Comparison of ENCODE assay signal across 9 cellular contexts in the genomic region with DNA sequence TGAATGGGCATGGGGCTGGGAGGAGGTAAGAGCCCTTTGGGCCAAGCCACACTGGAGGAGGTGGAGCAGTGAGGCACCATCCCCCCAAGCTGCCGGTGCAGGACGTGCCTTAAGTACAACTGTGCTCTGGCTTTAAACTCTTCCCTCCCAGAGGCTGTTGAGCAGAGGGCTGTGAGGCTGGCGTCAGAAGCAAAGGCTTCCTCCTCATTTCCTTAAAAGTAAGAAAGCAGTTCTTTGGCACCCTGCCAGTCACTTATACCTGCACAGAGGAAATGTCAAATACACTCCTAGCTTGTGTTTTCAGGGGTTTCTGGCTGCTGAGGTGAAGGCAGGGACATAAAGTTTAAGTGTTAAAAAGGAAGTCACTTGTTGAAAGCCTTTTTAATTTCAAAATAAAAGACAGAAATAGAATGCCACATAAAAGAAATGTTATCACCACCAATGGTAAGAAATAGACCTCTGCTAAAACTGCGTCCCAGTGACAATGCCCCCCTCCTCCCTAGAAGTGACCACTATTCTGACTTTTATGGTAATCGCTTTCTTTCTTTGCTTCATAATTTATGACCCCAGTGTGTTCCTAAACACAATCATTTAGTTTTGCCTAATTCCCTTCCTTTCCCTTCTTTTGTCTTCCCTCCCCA. TPM values are rescaled to one million over a fixed set of nuclear protein-coding genes. Genes with fewer than 3 reads are reported as not detected.
A peak's percentile ranks its signal among the peaks of the same experiment; 100 is the strongest.
DNase-seq lines count a peak whose midpoint lies in the region; ATAC-seq and TF ChIP-seq lines count a peak whose summit lies in the region.
"Had no signal": no experiment of that assay in that cellular context is flagged by ENCODE, and none has a peak within 500 bp of the region (broad histone marks: within the 10 kb centered on the region; RNA-seq: fewer than 3 reads in every experiment).

No MANE protein-coding gene starts in this region.

- no peak overlapping the region for H3K4ac ChIP-seq in neuronal stem cell (ENCODE audit: low read length)

- H2AK5ac ChIP-seq in neuronal stem cell (ENCODE audit: low read depth, low read length), result no peak overlapping the region

- H3K27ac ChIP-seq in breast epithelium (peak overlapping the region; percentile 50 to 83), neuronal stem cell (replicated peaks; ENCODE audit: low read length) (no peak overlapping the region)

- H3K4me1 ChIP-seq in breast epithelium, result peaks cover 0 to 6% of the 10 kb centered on the region in 2 donors
- H3K4me1 ChIP-seq in neuronal stem cell (ENCODE audit: control insufficient read depth in 2 of 2, insufficient read depth in 1 of 2, low read depth in 1 of 2, low read length in 2 of 2), result peaks cover 10 to 11% of the 10 kb centered on the region in 2 donors

- no peak overlapping the region for H3K4me3 ChIP-seq in GM06990 (replicated peaks; ENCODE audit: low read depth, low read length)
- H3K4me3 ChIP-seq in breast epithelium, result no peak overlapping the region
- no peak overlapping the region for H3K4me3 ChIP-seq in neuronal stem cell (ENCODE audit: low read length in 2 of 2)

- peak overlapping the region; percentile 40 for H3K9ac ChIP-seq in neuronal stem cell (ENCODE audit: low read depth, low read length, poor library complexity)

- TF ChIP-seq POLR2A in breast epithelium (IDR thresholded peaks at IDR 0.05), result no peak

- no peak overlapping the region for H3K23ac ChIP-seq in neuronal stem cell (ENCODE audit: low read depth, low read length, poor library complexity)

- H3K27me3 ChIP-seq in GM06990 (replicated peaks; ENCODE audit: control insufficient read depth, insufficient read depth, low read length) (no peaks in the 10 kb centered on the region; the same call in none of the 2 replicates), breast epithelium (no peaks in the 10 kb centered on the region), neuronal stem cell (ENCODE audit: control insufficient read depth in 3 of 3, insufficient read depth in 3 of 3, low read depth in 1 of 3, low read length in 3 of 3) (no peaks in the 10 kb centered on the region)

- no peak for ATAC-seq in GM19455 (IDR thresholded peaks at IDR 0.05; ENCODE audit: unreplicated experiment)
- ATAC-seq: HCT116 had no signal

- H3K4me2 ChIP-seq in neuronal stem cell (ENCODE audit: insufficient read depth, low read length, poor library complexity, severe bottlenecking), result no peak overlapping the region

- TF ChIP-seq CTCF in GM06990 (IDR thresholded peaks at IDR 0.05; ENCODE audit: insufficient read depth, low read length, poor library complexity, severe bottlenecking) (no peak), breast epithelium (IDR thresholded peaks at IDR 0.05) (no peak)

- peak overlapping the region; percentile 31 for H3K18ac ChIP-seq in neuronal stem cell (ENCODE audit: low read length)

- H4K91ac ChIP-seq in neuronal stem cell (ENCODE audit: low read depth, low read length, poor library complexity), result no peak overlapping the region

- H4K8ac ChIP-seq in neuronal stem cell (ENCODE audit: low read depth, low read length), result no peak overlapping the region

- no peak overlapping the region for H3K14ac ChIP-seq in neuronal stem cell (ENCODE audit: low read length)

- H3K9me3 ChIP-seq in breast epithelium (no peaks in the 10 kb centered on the region), neuronal stem cell (replicated peaks in 1 of 2; ENCODE audit: control insufficient read depth in 2 of 2, insufficient read depth in 1 of 2, low read depth in 1 of 2, low read length in 2 of 2) (no peaks in the 10 kb centered on the region)

- H2BK5ac ChIP-seq in neuronal stem cell (ENCODE audit: low read length), result no peak overlapping the region

- peak overlapping the region; percentile 74 for H2AFZ ChIP-seq in neuronal stem cell (ENCODE audit: low read length)

- H2BK120ac ChIP-seq in neuronal stem cell (ENCODE audit: low read depth, low read length), result no peak overlapping the region

- no peak overlapping the region for H2BK12ac ChIP-seq in neuronal stem cell (ENCODE audit: low read length)

- H2BK15ac ChIP-seq in neuronal stem cell (ENCODE audit: low read length), result no peak overlapping the region

- no peaks in the 10 kb centered on the region for H3K79me1 ChIP-seq in neuronal stem cell (ENCODE audit: low read depth, low read length)

- intact Hi-C loops in breast epithelium (cut with DNase I; ENCODE audit: low total_unique reads), result no loop called here

- peak; percentile 29 for DNase-seq in GM06990 (ENCODE audit: extremely low read depth, insufficient read length)
- peak; percentile 99 for DNase-seq in NCI-H69 (lab: John Stamatoyannopoulos, UW)
- peak; percentile 56 to 75 for DNase-seq in breast epithelium (ENCODE audit: low spot score in 2 of 2)
- DNase-seq in neuronal stem cell (ENCODE audit: low spot score), result no peak
- no peak for DNase-seq in medulla oblongata (ENCODE audit: extremely low spot score)
- DNase-seq in effector CD4-positive, alpha-beta T cell, result no peak
- no peak for DNase-seq in DMS114 treated with DMSO at 0.1 percent for 48 hours (lab: John Stamatoyannopoulos, UW; ENCODE audit: unreplicated experiment)

- no CpG with 5 or more reads among the region's 5 CpGs for WGBS in neuronal stem cell (ENCODE audit: extremely low coverage in 2 of 2, insufficient read length in 2 of 2, insufficient replicate concordance in 1 of 2), 2 donors

- no peaks in the 10 kb centered on the region for H3K36me3 ChIP-seq in GM06990 (ENCODE audit: control insufficient read depth, insufficient read depth, low read length)
- H3K36me3 ChIP-seq in breast epithelium, result no peaks in the 10 kb centered on the region
- no peaks in the 10 kb centered on the region for H3K36me3 ChIP-seq in neuronal stem cell (replicated peaks in 1 of 2; ENCODE audit: control insufficient read depth in 2 of 2, insufficient read depth in 2 of 2, low read length in 2 of 2)

RNA-seq across cellular contexts. Expression of a gene that starts 33.0 kb away (rescaled TPM):
- 10 to 100 TPM in 2 of 3 donors, 1 to 10 TPM in 1; 3.0 to 20.3 (median 16.4) TPM for total RNA-seq in breast epithelium
- polyA plus RNA-seq in neuronal stem cell (2013, experiment 1 of 2), result 0.20 TPM
- polyA plus RNA-seq in neuronal stem cell (2013, experiment 2 of 2), result 0.25 TPM

Comparison
In these comparisons a context has a peak if more than half of its experiments do, and no peak if none do; other contexts are left out.
1. DNase-seq: peak in GM06990 (single experiment), NCI-H69 (single experiment) and breast epithelium (2 of 2); none in neuronal stem cell (single experiment), medulla oblongata (single experiment), effector CD4-positive, alpha-beta T cell (single experiment) and DMS114 treated with DMSO at 0.1 percent for 48 hours (single experiment).